8 cellular contexts compared by ENCODE assay signal in the genomic region with DNA sequence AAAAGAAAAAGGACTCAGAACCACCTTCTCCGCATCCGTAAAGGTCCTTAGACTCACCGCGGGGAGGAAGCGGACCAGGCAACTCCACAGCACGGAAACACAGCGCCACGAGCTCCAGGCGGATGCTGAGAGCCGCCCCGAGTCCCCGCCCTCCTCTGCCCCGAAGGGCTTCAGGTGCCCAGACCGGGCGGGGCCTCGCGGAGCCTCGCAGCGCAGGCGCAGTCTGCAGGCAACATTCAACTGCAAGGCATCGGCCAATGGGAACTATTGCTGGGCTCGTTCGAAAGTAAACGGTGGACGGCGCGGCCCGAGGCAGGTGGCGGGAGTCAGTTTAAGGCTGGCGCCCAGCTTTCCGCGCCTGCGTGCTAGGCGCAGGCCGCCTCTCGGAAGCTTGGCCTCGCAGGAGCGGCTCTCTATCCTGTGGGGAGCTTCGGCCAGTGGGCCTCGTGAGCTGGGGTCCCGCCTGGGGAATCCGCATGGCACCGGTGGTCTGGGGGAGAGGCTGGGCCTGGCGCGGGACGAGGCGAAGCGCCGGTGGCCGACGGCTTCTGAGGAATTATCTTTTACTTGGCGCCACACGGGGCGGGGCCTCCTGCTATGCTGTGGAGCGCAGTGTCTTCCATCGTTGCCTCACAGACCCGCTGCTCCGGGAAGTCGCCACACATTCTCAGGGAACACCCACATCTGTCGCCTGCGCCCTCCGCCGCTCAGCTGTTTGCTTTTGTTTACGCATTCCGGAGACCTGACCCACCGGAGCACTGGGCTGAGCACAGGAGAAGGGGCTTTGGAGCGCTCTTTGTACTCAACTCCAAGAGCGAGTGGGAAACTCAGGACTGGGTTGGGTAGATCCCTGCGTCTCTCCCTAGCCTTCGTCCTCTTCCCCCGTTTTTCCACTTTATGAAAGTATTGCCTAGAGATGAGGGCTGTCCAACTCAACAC. TPM values are rescaled to one million over a fixed set of nuclear protein-coding genes. Genes with fewer than 3 reads are reported as not detected.
DNase-seq lines count a peak whose midpoint lies in the region; ATAC-seq, FAIRE-seq and TF ChIP-seq lines count a peak whose summit lies in the region.

A gene with protein sequence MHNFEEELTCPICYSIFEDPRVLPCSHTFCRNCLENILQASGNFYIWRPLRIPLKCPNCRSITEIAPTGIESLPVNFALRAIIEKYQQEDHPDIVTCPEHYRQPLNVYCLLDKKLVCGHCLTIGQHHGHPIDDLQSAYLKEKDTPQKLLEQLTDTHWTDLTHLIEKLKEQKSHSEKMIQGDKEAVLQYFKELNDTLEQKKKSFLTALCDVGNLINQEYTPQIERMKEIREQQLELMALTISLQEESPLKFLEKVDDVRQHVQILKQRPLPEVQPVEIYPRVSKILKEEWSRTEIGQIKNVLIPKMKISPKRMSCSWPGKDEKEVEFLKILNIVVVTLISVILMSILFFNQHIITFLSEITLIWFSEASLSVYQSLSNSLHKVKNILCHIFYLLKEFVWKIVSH (minus strand): TSS at position 127 of the 939 bp plus-strand sequence. CDS start 10,603 bp downstream, outside the sequence.

- FAIRE-seq in K562 (lab: Jason Lieb, UNC), result peak; percentile 93

- TF ChIP-seq RAD21 in K562 (CRISPR knock-in tag; conservative IDR thresholded peaks at IDR 0.05 in 1 of 2, IDR thresholded peaks at IDR 0.05 in 1 of 2), result no peak

- WGBS in K562 (ENCODE audit: insufficient coverage, low coverage, missing lambda C conversion rate), result under 1% methylated on average over 63 of the region's 71 CpGs

- peak within 1 kb of the TSS; percentile 94 for H3K4me2 ChIP-seq in K562 (ENCODE audit: insufficient read depth, low read length)

- in situ Hi-C loops in K562 (cut with MboI), result loop anchor here (25.0 kb wide), 1 partner anchor 563 kb away; no protein-coding TSS in a partner anchor

- peak within 1 kb of the TSS; percentile 67 for H3K4me3 ChIP-seq in K562

- peaks cover 56% of the 10 kb centered on the region for H3K79me2 ChIP-seq in K562 (ENCODE audit: control insufficient read depth, insufficient read depth, low read length)

- intact Hi-C loops in K562 (cut with micrococcal nuclease), result loop anchor here (1.0 to 5.0 kb wide), 4 partner anchors 37 to 772 kb away; a partner anchor contains a TSS
- intact Hi-C loops in sciatic nerve (cut with DNase I), result no loop called here

- H3K4me1 Mint-ChIP-seq in T-helper 2 cell treated with Interferon-gamma antibody and Interleukin-4, amounts not matched to agents 5 μg/mL and 100 μg/mL, for 36 hours (ENCODE audit: low read depth), result peaks cover 35% of the 10 kb centered on the region

- peak; percentile 95 for TF ChIP-seq POLR2A in K562 (conservative IDR thresholded peaks at IDR 0.05)

- H3K36me3 ChIP-seq in KOPT-K1 (ENCODE audit: insufficient read depth, low read length), result peaks cover 8% of the 10 kb centered on the region; the same call in 1 of the 2 replicates
- peaks cover 18% of the 10 kb centered on the region for H3K36me3 ChIP-seq in K562 (ENCODE audit: control insufficient read depth, insufficient read depth, low read length)

- peak within 1 kb of the TSS; percentile 92 for H2AFZ ChIP-seq in K562 (ENCODE audit: low read depth, low read length)

- DNase-seq in DMS53 (lab: John Stamatoyannopoulos, UW), result peak; percentile 96
- peak; percentile 98 for DNase-seq in T-helper 2 cell treated with Interferon-gamma antibody and Interleukin-4, amounts not matched to agents 5 μg/mL and 100 μg/mL, for 36 hours (ENCODE audit: low spot score)
- peak; percentile 97 to 99 (median 98) for DNase-seq in K562 (ENCODE audit: extremely low read depth in 1 of 4, low spot score in 3 of 4)
- DNase-seq in iPS DF 19.7 (ENCODE audit: low read depth, low spot score), result peak; percentile 91
- DNase-seq in sciatic nerve (ENCODE audit: low spot score), result peak; percentile 80
- no peak for DNase-seq in NCI-H1417 treated with DMSO at 0.1 percent for 48 hours (lab: John Stamatoyannopoulos, UW)

- H3K9me3 Mint-ChIP-seq in T-helper 2 cell treated with Interferon-gamma antibody and Interleukin-4, amounts not matched to agents 5 μg/mL and 100 μg/mL, for 36 hours, result peaks cover 6% of the 10 kb centered on the region

- TF ChIP-seq EP300 in K562 (IDR thresholded peaks at IDR 0.05; ENCODE audit: low read length), result 0 out of 2 replicates have a peak, but pooled peaks have one; percentile 37

- H3K27me3 ChIP-seq in K562 (ENCODE audit: control insufficient read depth in 2 of 2, insufficient read depth in 2 of 2, low read length in 2 of 2), result no peaks in the 10 kb centered on the region

- peak within 1 kb of the TSS; percentile 99 for H3K27ac Mint-ChIP-seq in T-helper 2 cell treated with Interferon-gamma antibody and Interleukin-4, amounts not matched to agents 5 μg/mL and 100 μg/mL, for 36 hours

- peaks cover 41% of the 10 kb centered on the region for H3K36me3 Mint-ChIP-seq in T-helper 2 cell treated with Interferon-gamma antibody and Interleukin-4, amounts not matched to agents 5 μg/mL and 100 μg/mL, for 36 hours (ENCODE audit: low read depth)

- H3K9me3 ChIP-seq in KOPT-K1 (ENCODE audit: insufficient read depth, low read length, poor library complexity, severe bottlenecking) (no peaks in the 10 kb centered on the region), K562 (replicated peaks; ENCODE audit: control insufficient read depth, insufficient read depth, low read depth, low read length) (no peaks in the 10 kb centered on the region)

- no peaks in the 10 kb centered on the region for H4K20me1 ChIP-seq in K562 (replicated peaks; ENCODE audit: control insufficient read depth, insufficient read depth, low read length)

- no peaks in the 10 kb centered on the region for H3K9me1 ChIP-seq in K562 (ENCODE audit: control insufficient read depth, insufficient read depth, low read length)

- POLR2A ChIA-PET in K562 (lab: Yijun Ruan, JAX), result interaction anchor here (0.5 to 5.2 kb wide), 21 partner anchors 8 to 334 kb away, joined by 3 to 51 read pairs (median 5); no protein-coding TSS in a partner anchor

- H3K4me1 ChIP-seq in K562 (replicated peaks in 1 of 2; ENCODE audit: control insufficient read depth in 2 of 2, insufficient read depth in 2 of 2, low read length in 2 of 2), result peaks cover 18 to 38% of the 10 kb centered on the region in 2 experiments

- peak within 1 kb of the TSS; percentile 98 for H3K4me3 Mint-ChIP-seq in T-helper 2 cell treated with Interferon-gamma antibody and Interleukin-4, amounts not matched to agents 5 μg/mL and 100 μg/mL, for 36 hours

- TSS peak; percentile 91 for BruUV-seq in K562 (replicated peaks; lab: Mats Ljungman, UMichigan)

- TF ChIP-seq CTCF in K562 (IDR thresholded peaks at IDR 0.05 in 2 of 3, conservative IDR thresholded peaks at IDR 0.05 in 1 of 3; ENCODE audit: insufficient read depth in 2 of 3, low read depth in 1 of 3, low read length in 3 of 3), result peak; percentile 5 to 21 (median 9); a peak in 2 of 6 replicates

- peaks cover 3% of the 10 kb centered on the region for H3K27me3 Mint-ChIP-seq in T-helper 2 cell treated with Interferon-gamma antibody and Interleukin-4, amounts not matched to agents 5 μg/mL and 100 μg/mL, for 36 hours (ENCODE audit: low read depth)

- CTCF ChIA-PET in K562 (lab: Yijun Ruan, JAX; ENCODE audit: low intra/inter-chr PET ratio), result no interaction called here

- H3K27ac ChIP-seq in KOPT-K1 (ENCODE audit: low read depth, low read length, poor library complexity, severe bottlenecking), result peak within 1 kb of the TSS; percentile 83
- H3K27ac ChIP-seq in K562 (ENCODE audit: extremely low read depth, low read depth, low read length), result peak within 1 kb of the TSS; percentile 98

- ATAC-seq in GM21737 (IDR thresholded peaks at IDR 0.05; ENCODE audit: unreplicated experiment) (peak; percentile 97), K562 (peak; percentile 86), sciatic nerve (peak; percentile 87)

- peak within 1 kb of the TSS; percentile 97 to 99 for H3K9ac ChIP-seq in K562 (ENCODE audit: insufficient read depth in 1 of 2, low read depth in 2 of 2, low read length in 2 of 2)

TF ChIP-seq in K562, 482 proteins besides CTCF, POLR2A, EP300 and RAD21 (continues in another document):
- no peak for TF ChIP-seq HIVEP1 (CRISPR knock-in tag; IDR thresholded peaks at IDR 0.05)
- peak; percentile 92; the same call in 1 of the 2 replicates for TF ChIP-seq ZNF431 (CRISPR knock-in tag; IDR thresholded peaks at IDR 0.05)
- TF ChIP-seq KDM1A (IDR thresholded peaks at IDR 0.05), result no peak
- peak; percentile 44; the same call in 1 of the 2 replicates for TF ChIP-seq KLF13 (tag; IDR thresholded peaks at IDR 0.05; ENCODE audit: borderline replicate concordance, low read depth)
- no peak for TF ChIP-seq ZNF184 (CRISPR knock-in tag; IDR thresholded peaks at IDR 0.05)
- TF ChIP-seq CBX3 (IDR thresholded peaks at IDR 0.05; ENCODE audit: borderline replicate concordance in 1 of 2, low read length in 2 of 2), result peak in 1 of 2 experiments; percentile 91; a peak in 1 of 3 replicates
- TF ChIP-seq SAFB (IDR thresholded peaks at IDR 0.05; ENCODE audit: borderline replicate concordance, low read depth, low read length), result peak; percentile 2; the same call in 1 of the 2 replicates
- peak; percentile 93 for TF ChIP-seq SP1 (CRISPR knock-in tag; IDR thresholded peaks at IDR 0.05)
- TF ChIP-seq CTBP1 (IDR thresholded peaks at IDR 0.05; ENCODE audit: borderline replicate concordance), result peak; percentile 82
- peak; percentile 40; the same call in 1 of the 2 replicates for TF ChIP-seq NCOA6 (IDR thresholded peaks at IDR 0.05)

RNA-seq across cellular contexts. Expression of the gene that starts here (rescaled TPM):
- 21.5 and 60.7 TPM in 2 replicates for total RNA-seq in K562 (2011; cell fraction: chromatin; rRNA removed; ENCODE audit: low replicate concordance)
- total RNA-seq in K562 (2011; cell fraction: nucleolus; rRNA removed), result 11.2 and 16.4 TPM in 2 replicates
- 32.6 and 56.4 TPM in 2 replicates for total RNA-seq in K562 (2011; cell fraction: nucleoplasm; rRNA removed)
- total RNA-seq in K562 (2014; rRNA removed) (20.7 and 22.7 TPM in 2 replicates), K562 (2014; rRNA removed; fragmentation: Illumina TruSeq; extraction: Trizol) (41.8 and 52.0 TPM in 2 replicates), K562 (2015; rRNA removed; fragmentation: Illumina TruSeq; extraction: Trizol) (34.8 and 35.6 TPM in 2 replicates), K562 (2021) (29.9 and 33.0 TPM in 2 replicates), sciatic nerve (1.4 TPM)
- polyA plus RNA-seq in K562 (2011; rRNA removed) (44.3 and 47.7 TPM in 2 replicates), K562 (2014; fragmentation: Illumina TruSeq; extraction: Trizol) (29.8 and 35.5 TPM in 2 replicates), K562 (2014; fragmentation: Nextera tagmentation; extraction: Ambion mirVana) (100 to 1,000 TPM in 1 of 2 experiments, 10 to 100 TPM in 1; 34.1 to 101 TPM), K562 (2014; rRNA removed) (16.4 and 16.8 TPM in 2 replicates)
- polyA plus RNA-seq in K562 (2011; cell fraction: cytosol; rRNA removed), result 7.5 and 16.2 TPM in 2 replicates
- 17.6 and 24.2 TPM in 2 replicates for polyA plus RNA-seq in K562 (2011; cell fraction: nucleus; rRNA removed)
- 18.5 and 20.9 TPM in 2 replicates for polyA plus RNA-seq in K562 (2012)
- polyA minus RNA-seq in K562 (2011; rRNA and poly(A)+ RNA removed), result 41.9 and 51.8 TPM in 2 replicates
- polyA minus RNA-seq in K562 (2011; cell fraction: cytosol; rRNA and poly(A)+ RNA removed), result 16.0 and 29.1 TPM in 2 replicates
- 15.1 and 25.3 TPM in 2 replicates for polyA minus RNA-seq in K562 (2011; cell fraction: nucleus; rRNA and poly(A)+ RNA removed)
